ENCODE assay signal across 25 cellular contexts in the genomic region with DNA sequence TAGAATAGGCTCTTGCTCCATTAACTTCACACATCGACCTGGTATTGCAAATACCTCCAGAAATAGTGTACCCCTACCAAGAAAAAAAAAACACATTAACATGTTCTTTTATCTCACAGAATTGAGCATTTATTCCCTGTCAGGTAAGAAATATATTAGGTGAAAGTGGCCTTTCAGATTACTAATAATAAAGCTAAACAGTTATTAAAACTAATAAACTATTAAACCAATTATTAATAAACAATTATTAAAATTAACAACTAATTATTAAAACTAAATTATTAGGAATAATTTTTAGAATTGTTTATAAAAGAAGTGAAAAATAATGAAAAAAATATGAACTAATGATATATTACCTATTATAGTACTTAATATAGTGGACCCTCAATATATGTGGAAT. TPM values are rescaled to one million over a fixed set of nuclear protein-coding genes. Genes with fewer than 3 reads are reported as not detected.
"Had no signal": no experiment of that assay in that cellular context is flagged by ENCODE, and none has a peak within 500 bp of the region (broad histone marks: within the 10 kb centered on the region; RNA-seq: fewer than 3 reads in every experiment).

No MANE protein-coding gene starts in this region.

- H3K4me1 Mint-ChIP-seq: nephron progenitor cell had no signal

- H3K4me3 ChIP-seq: colonic mucosa, esophagus squamous epithelium, left lung, psoas muscle, sigmoid colon, spleen, suprapubic skin, transverse colon, upper lobe of right lung, uterus had no signal

- H3K36me3 ChIP-seq: colonic mucosa, uterus had no signal

- H3K27me3 ChIP-seq: colonic mucosa, esophagus squamous epithelium, sigmoid colon, spleen, suprapubic skin, transverse colon, upper lobe of right lung, uterus had no signal

- H3K27me3 Mint-ChIP-seq: naive thymus-derived CD4-positive, alpha-beta T cell; stimulated activated naive B cell treated with anti-CD40 and anti-IgM and Interleukin-4, amounts not matched to agents 10 μg/mL and 1 μg/mL and 100 μg/mL, for 72 hours had no signal

- H3K4me3 Mint-ChIP-seq: dendritic cell treated with granulocyte-macrophage colony-stimulating factor and Interleukin-4, amounts not matched to agents 40 ng/mL and 50 ng/mL, for 4 days; naive thymus-derived CD4-positive, alpha-beta T cell; nephron progenitor cell; stimulated activated naive B cell treated with anti-CD40 and anti-IgM and Interleukin-4, amounts not matched to agents 10 μg/mL and 1 μg/mL and 100 μg/mL, for 72 hours; stimulated activated naive CD8-positive, alpha-beta T cell treated with anti-CD3 and anti-CD28 coated beads, Interleukin-15, Interleukin-2, amounts not matched to agents 100 ng/mL and 50 ng/mL, for 24 hours had no signal

- DNase-seq: colonic mucosa; effector memory CD4-positive, alpha-beta T cell; erythroblast; esophagus squamous epithelium; foreskin melanocyte; left cardiac atrium; left lung; mesendoderm; midbrain; naive thymus-derived CD4-positive, alpha-beta T cell; nephron progenitor cell; nucleus accumbens; posterior cingulate gyrus; psoas muscle; right cardiac atrium; sigmoid colon; spleen; stimulated activated naive B cell treated with anti-CD40 and anti-IgM and Interleukin-4, amounts not matched to agents 10 μg/mL and 1 μg/mL and 100 μg/mL, for 72 hours; transverse colon; upper lobe of right lung; uterus had no signal

- H3K4me1 ChIP-seq: colonic mucosa, esophagus squamous epithelium, left lung, psoas muscle, sigmoid colon, spleen, suprapubic skin, transverse colon, upper lobe of right lung, uterus had no signal

- ATAC-seq: left cardiac atrium; left lung; naive thymus-derived CD4-positive, alpha-beta T cell; psoas muscle; right cardiac atrium; stimulated activated naive B cell treated with anti-CD40 and anti-IgM and Interleukin-4, amounts not matched to agents 10 μg/mL and 1 μg/mL and 100 μg/mL, for 72 hours; upper lobe of right lung had no signal

- H3K9me3 Mint-ChIP-seq: dendritic cell treated with granulocyte-macrophage colony-stimulating factor and Interleukin-4, amounts not matched to agents 40 ng/mL and 50 ng/mL, for 4 days; naive thymus-derived CD4-positive, alpha-beta T cell; nephron progenitor cell; stimulated activated naive B cell treated with anti-CD40 and anti-IgM and Interleukin-4, amounts not matched to agents 10 μg/mL and 1 μg/mL and 100 μg/mL, for 72 hours; stimulated activated naive CD8-positive, alpha-beta T cell treated with anti-CD3 and anti-CD28 coated beads, Interleukin-15, Interleukin-2, amounts not matched to agents 100 ng/mL and 50 ng/mL, for 24 hours had no signal

- H3K27ac Mint-ChIP-seq: dendritic cell treated with granulocyte-macrophage colony-stimulating factor and Interleukin-4, amounts not matched to agents 40 ng/mL and 50 ng/mL, for 4 days; naive thymus-derived CD4-positive, alpha-beta T cell; stimulated activated naive B cell treated with anti-CD40 and anti-IgM and Interleukin-4, amounts not matched to agents 10 μg/mL and 1 μg/mL and 100 μg/mL, for 72 hours; stimulated activated naive CD8-positive, alpha-beta T cell treated with anti-CD3 and anti-CD28 coated beads, Interleukin-15, Interleukin-2, amounts not matched to agents 100 ng/mL and 50 ng/mL, for 24 hours had no signal

- H3K9me3 ChIP-seq: colonic mucosa, esophagus squamous epithelium, left lung, psoas muscle, sigmoid colon, spleen, suprapubic skin, transverse colon, upper lobe of right lung, uterus had no signal

- H3K27ac ChIP-seq: colonic mucosa, esophagus squamous epithelium, left lung, psoas muscle, sigmoid colon, spleen, suprapubic skin, transverse colon, upper lobe of right lung, uterus had no signal

RNA-seq across cellular contexts. Expression of gene AK7, which starts 7.2 kb away (rescaled TPM):
- total RNA-seq: osteocyte had no signal
